Comparison of ENCODE assay signal across 1 cellular context in genomic region chr17:45585037-45585437, GRCh38.
TF ChIP-seq lines count a peak whose summit lies in the region.
"Not testable (repeated sequence)": the region's sequence is repeated elsewhere in the genome, so short reads cannot be mapped to it uniquely, and the experiment has no call there.

No MANE protein-coding gene starts in this region.

TF ChIP-seq in HepG2, 621 proteins besides CTCF, POLR2A, EP300 and RAD21 (continued from another document and continues in another):
- 0 out of 2 replicates have a peak, but pooled peaks have one; percentile 62 for TF ChIP-seq ZNF331 (CRISPR knock-in tag; IDR thresholded peaks at IDR 0.05)
- TF ChIP-seq ZBTB46 (CRISPR knock-in tag; IDR thresholded peaks at IDR 0.05; ENCODE audit: borderline replicate concordance) = 0 out of 2 replicates have a peak, but pooled peaks have one; percentile 60
- 0 out of 2 replicates have a peak, but pooled peaks have one; percentile 12 for TF ChIP-seq ATF2 (CRISPR knock-in tag; IDR thresholded peaks at IDR 0.05)
- peak; percentile 52 for TF ChIP-seq CREB3 (CRISPR knock-in tag; IDR thresholded peaks at IDR 0.05)
- TF ChIP-seq ZNF552 (CRISPR knock-in tag; IDR thresholded peaks at IDR 0.05; ENCODE audit: borderline replicate concordance) = 0 out of 2 replicates have a peak, but pooled peaks have one; percentile 33
- peak; percentile 43; the same call in 1 of the 2 replicates for TF ChIP-seq NFKBIZ (CRISPR knock-in tag; IDR thresholded peaks at IDR 0.05)
- peak; percentile 46 for TF ChIP-seq KLF12 (CRISPR knock-in tag; IDR thresholded peaks at IDR 0.05; ENCODE audit: borderline replicate concordance)
- TF ChIP-seq LCORL, FOXA1, NONO (IDR thresholded peaks at IDR 0.05): not testable (repeated sequence)
- TF ChIP-seq LCORL (CRISPR knock-in tag; IDR thresholded peaks at IDR 0.05) = peak; percentile 61; the same call in 1 of the 2 replicates
- TF ChIP-seq HBP1 (CRISPR knock-in tag; IDR thresholded peaks at IDR 0.05; ENCODE audit: low read depth) = 0 out of 2 replicates have a peak, but pooled peaks have one; percentile 17
- 0 out of 2 replicates have a peak, but pooled peaks have one; percentile 37 for TF ChIP-seq ZNF629 (CRISPR knock-in tag; conservative IDR thresholded peaks at IDR 0.05)
- peak; percentile 57 for TF ChIP-seq HDAC1 (CRISPR knock-in tag; IDR thresholded peaks at IDR 0.05)
- TF ChIP-seq KLF15 (CRISPR knock-in tag; IDR thresholded peaks at IDR 0.05; ENCODE audit: borderline replicate concordance) = 0 out of 2 replicates have a peak, but pooled peaks have one; percentile 24
- peak; percentile 36 to 37; a peak in 2 of 4 replicates for TF ChIP-seq HMGXB4 (CRISPR knock-in tag; IDR thresholded peaks at IDR 0.05; ENCODE audit: borderline replicate concordance in 1 of 2, low read depth in 1 of 2)
- TF ChIP-seq POLR2AphosphoS5 (IDR thresholded peaks at IDR 0.05; ENCODE audit: low read depth, low read length) = peak; percentile 45; the same call in 1 of the 2 replicates
- peak; percentile 86; the same call in 1 of the 2 replicates for TF ChIP-seq SRY (CRISPR knock-in tag; IDR thresholded peaks at IDR 0.05)
- TF ChIP-seq SALL2 (CRISPR knock-in tag; IDR thresholded peaks at IDR 0.05) = peak; percentile 87
- TF ChIP-seq RBFOX2 (IDR thresholded peaks at IDR 0.05; ENCODE audit: low read depth, low read length) = peak; percentile 82
- TF ChIP-seq SP4 (CRISPR knock-in tag; IDR thresholded peaks at IDR 0.05) = 0 out of 2 replicates have a peak, but pooled peaks have one; percentile 31
- TF ChIP-seq ISL2 (CRISPR knock-in tag; IDR thresholded peaks at IDR 0.05) = 0 out of 2 replicates have a peak, but pooled peaks have one; percentile 25
- TF ChIP-seq ARHGAP35 (CRISPR knock-in tag; IDR thresholded peaks at IDR 0.05; ENCODE audit: borderline replicate concordance) = peak; percentile 20; the same call in 1 of the 2 replicates
- TF ChIP-seq NFYC (CRISPR knock-in tag; IDR thresholded peaks at IDR 0.05) = peak; percentile 46
- peak; percentile 37; the same call in 1 of the 2 replicates for TF ChIP-seq ZNF770 (CRISPR knock-in tag; IDR thresholded peaks at IDR 0.05)
- 0 out of 2 replicates have a peak, but pooled peaks have one; percentile 28 for TF ChIP-seq ZNF746 (CRISPR knock-in tag; IDR thresholded peaks at IDR 0.05)
- peak; percentile 46; the same call in 1 of the 2 replicates for TF ChIP-seq NFYB (CRISPR knock-in tag; IDR thresholded peaks at IDR 0.05)
- TF ChIP-seq ZNF883 (CRISPR knock-in tag; IDR thresholded peaks at IDR 0.05; ENCODE audit: not compliant biosample characterization) = peak; percentile 3
- peak; percentile 55; the same call in 1 of the 2 replicates for TF ChIP-seq BCL6 (CRISPR knock-in tag; IDR thresholded peaks at IDR 0.05)
- TF ChIP-seq GATAD2A (CRISPR knock-in tag; IDR thresholded peaks at IDR 0.05) = 0 out of 2 replicates have a peak, but pooled peaks have one; percentile 15
- peak; percentile 75 for TF ChIP-seq SAP130 (CRISPR knock-in tag; IDR thresholded peaks at IDR 0.05; ENCODE audit: low read depth)
- TF ChIP-seq HDAC2 (CRISPR knock-in tag; IDR thresholded peaks at IDR 0.05) = peak; percentile 50; the same call in 1 of the 2 replicates
- TF ChIP-seq NR0B2 (CRISPR knock-in tag; IDR thresholded peaks at IDR 0.05) = peak; percentile 78; the same call in 1 of the 2 replicates
- TF ChIP-seq SIN3A (IDR thresholded peaks at IDR 0.05; ENCODE audit: borderline replicate concordance, low read depth, low read length) = peak; percentile 14; the same call in 1 of the 2 replicates
- peak; percentile 76 for TF ChIP-seq KMT2B (CRISPR knock-in tag; IDR thresholded peaks at IDR 0.05)
- TF ChIP-seq ZBTB7B (CRISPR knock-in tag; IDR thresholded peaks at IDR 0.05) = peak; percentile 89
- TF ChIP-seq KLF6 (CRISPR knock-in tag; IDR thresholded peaks at IDR 0.05) = peak; percentile 85
- TF ChIP-seq E2F1 (CRISPR knock-in tag; IDR thresholded peaks at IDR 0.05) = peak; percentile 61; the same call in 1 of the 2 replicates
- TF ChIP-seq ZNF691 (CRISPR knock-in tag; IDR thresholded peaks at IDR 0.05; ENCODE audit: borderline replicate concordance, low read depth) = peak; percentile 31; the same call in 1 of the 2 replicates
- 0 out of 2 replicates have a peak, but pooled peaks have one; percentile 24 for TF ChIP-seq TEAD2 (CRISPR knock-in tag; IDR thresholded peaks at IDR 0.05)
- TF ChIP-seq FOXA1 (CRISPR knock-in tag; IDR thresholded peaks at IDR 0.05) = peak; percentile 14; the same call in 1 of the 2 replicates
- TF ChIP-seq KMT2A (CRISPR knock-in tag; IDR thresholded peaks at IDR 0.05) = peak; percentile 49; the same call in 1 of the 2 replicates
- 0 out of 2 replicates have a peak, but pooled peaks have one; percentile 39 for TF ChIP-seq MYPOP (CRISPR knock-in tag; IDR thresholded peaks at IDR 0.05)
- TF ChIP-seq NONO (CRISPR knock-in tag; conservative IDR thresholded peaks at IDR 0.05) = 0 out of 2 replicates have a peak, but pooled peaks have one; percentile 42
- 0 out of 2 replicates have a peak, but pooled peaks have one; percentile 64 for TF ChIP-seq MTF2 (CRISPR knock-in tag; IDR thresholded peaks at IDR 0.05; ENCODE audit: borderline replicate concordance)
- TF ChIP-seq POGK (CRISPR knock-in tag; conservative IDR thresholded peaks at IDR 0.05) = peak; percentile 78; the same call in 1 of the 2 replicates
